Comparison of ENCODE assay signal across 12 cellular contexts in genomic region chr5:13566903-13567339, GRCh38.
A peak's percentile ranks its signal among the peaks of the same experiment; 100 is the strongest.
DNase-seq lines count a peak whose midpoint lies in the region; ATAC-seq and TF ChIP-seq lines count a peak whose summit lies in the region.
"Had no signal": no experiment of that assay in that cellular context is flagged by ENCODE, and none has a peak within 500 bp of the region (broad histone marks: within the 10 kb centered on the region; RNA-seq: fewer than 3 reads in every experiment).

No MANE protein-coding gene starts in this region.

- peak overlapping the region; percentile 86 for H3K27ac Mint-ChIP-seq in HFFc6

- no peak overlapping the region; the same call in 1 of the 2 replicates for H3K4me3 Mint-ChIP-seq in HFFc6

- H3K4me1 ChIP-seq in transverse colon (no peaks in the 10 kb centered on the region), esophagus muscularis mucosa (no peaks in the 10 kb centered on the region)
- H3K4me1 ChIP-seq: spleen had no signal

- no peaks in the 10 kb centered on the region; the same call in 1 of the 2 replicates for H3K27me3 Mint-ChIP-seq in HFFc6 (ENCODE audit: insufficient read depth)

- no peak for TF ChIP-seq CTCF in HFFc6 (IDR thresholded peaks at IDR 0.05)
- no peak for TF ChIP-seq CTCF in fibroblast of the aortic adventitia (IDR thresholded peaks at IDR 0.05; ENCODE audit: insufficient read depth, low read length)
- TF ChIP-seq CTCF in transverse colon (IDR thresholded peaks at IDR 0.05), result no peak
- no peak for TF ChIP-seq CTCF in esophagus muscularis mucosa (IDR thresholded peaks at IDR 0.05)

- TF ChIP-seq POLR2A in transverse colon (IDR thresholded peaks at IDR 0.05) (no peak), esophagus muscularis mucosa (IDR thresholded peaks at IDR 0.05; ENCODE audit: low read depth) (no peak)

- peak; percentile 77 for DNase-seq in HFFc6
- DNase-seq in RPMI7951 (ENCODE audit: low read depth), result peak; percentile 84
- DNase-seq in fibroblast of the aortic adventitia (ENCODE audit: low read depth), result peak; percentile 83
- peak; percentile 13 for DNase-seq in transverse colon
- DNase-seq in stimulated activated naive CD8-positive, alpha-beta T cell treated with anti-CD3 and anti-CD28 coated beads, Interleukin-15, Interleukin-2, amounts not matched to agents 100 U/mL and 50 U/mL, for 24 hours, result no peak
- no peak for DNase-seq in esophagus muscularis mucosa (ENCODE audit: extremely low spot score)
- DNase-seq: H7; NCI-H1092; NCI-H774; spleen; stimulated activated CD8-positive, alpha-beta memory T cell treated with anti-CD3 and anti-CD28 coated beads, Interleukin-4, amount 100 ng/mL, for 48 hours had no signal

- peaks cover 29% of the 10 kb centered on the region for H3K9me3 Mint-ChIP-seq in HFFc6

- 36% methylated on average over 3 of the region's 3 CpGs; no CpG with 5 or more reads in 1 of the 2 donors for WGBS in transverse colon (ENCODE audit: low coverage in 1 of 2), 2 donors
- WGBS in esophagus muscularis mucosa, result 70% methylated on average over 3 of the region's 3 CpGs

- intact Hi-C loops in transverse colon (cut with DNase I; ENCODE audit: low total_unique reads), result no loop called here
- intact Hi-C loops in esophagus muscularis mucosa (cut with DNase I), result no loop called here

- no peak for ATAC-seq in stimulated activated naive CD8-positive, alpha-beta T cell treated with anti-CD3 and anti-CD28 coated beads, Interleukin-15, Interleukin-2, amounts not matched to agents 100 U/mL and 50 U/mL, for 24 hours
- no peak for ATAC-seq in GM18868 (IDR thresholded peaks at IDR 0.05; ENCODE audit: unreplicated experiment)

- H3K36me3 Mint-ChIP-seq in HFFc6 (ENCODE audit: low read depth), result peaks cover 34% of the 10 kb centered on the region

- H3K27me3 ChIP-seq in transverse colon, result no peaks in the 10 kb centered on the region
- H3K27me3 ChIP-seq in esophagus muscularis mucosa, result no peaks in the 10 kb centered on the region
- H3K27me3 ChIP-seq: spleen had no signal

- peak overlapping the region in 1 of 4 donors; percentile 57 for H3K27ac ChIP-seq in transverse colon
- no peak overlapping the region for H3K27ac ChIP-seq in esophagus muscularis mucosa (replicated peaks in 1 of 4)
- H3K27ac ChIP-seq: spleen had no signal

- H3K4me3 ChIP-seq in fibroblast of the aortic adventitia (ENCODE audit: low read depth, low read length) (no peak overlapping the region), transverse colon (no peak overlapping the region), esophagus muscularis mucosa (no peak overlapping the region)
- H3K4me3 ChIP-seq: spleen had no signal

- no peaks in the 10 kb centered on the region for H3K36me3 ChIP-seq in transverse colon
- no peaks in the 10 kb centered on the region for H3K36me3 ChIP-seq in esophagus muscularis mucosa
- H3K36me3 ChIP-seq: spleen had no signal

- no peaks in the 10 kb centered on the region for H3K9me3 ChIP-seq in transverse colon
- no peaks in the 10 kb centered on the region for H3K9me3 ChIP-seq in esophagus muscularis mucosa

- H3K4me1 Mint-ChIP-seq in HFFc6 (ENCODE audit: low read depth), result peaks cover 33% of the 10 kb centered on the region

- in situ Hi-C loops in transverse colon (cut with MboI; ENCODE audit: low pct_ligation_motif_present in 1 of 4, low pct_unique_long_range_greater_than_20kb in 1 of 4, low sequenced_read_pairs in 3 of 4), result no loop called here

- TF ChIP-seq EP300 in transverse colon (IDR thresholded peaks at IDR 0.05; ENCODE audit: low read depth), result no peak
- no peak for TF ChIP-seq EP300 in esophagus muscularis mucosa (IDR thresholded peaks at IDR 0.05)

Comparison
In these comparisons a context has a peak if more than half of its experiments do, and no peak if none do; other contexts are left out.
1. DNase-seq: peak in HFFc6 (single experiment), RPMI7951 (single experiment), fibroblast of the aortic adventitia (single experiment) and transverse colon (single experiment); none in stimulated activated naive CD8-positive, alpha-beta T cell treated with anti-CD3 and anti-CD28 coated beads, Interleukin-15, Interleukin-2, amounts not matched to agents 100 U/mL and 50 U/mL, for 24 hours (single experiment) and esophagus muscularis mucosa (single experiment).